11 cellular contexts compared by ENCODE assay signal in the genomic region with DNA sequence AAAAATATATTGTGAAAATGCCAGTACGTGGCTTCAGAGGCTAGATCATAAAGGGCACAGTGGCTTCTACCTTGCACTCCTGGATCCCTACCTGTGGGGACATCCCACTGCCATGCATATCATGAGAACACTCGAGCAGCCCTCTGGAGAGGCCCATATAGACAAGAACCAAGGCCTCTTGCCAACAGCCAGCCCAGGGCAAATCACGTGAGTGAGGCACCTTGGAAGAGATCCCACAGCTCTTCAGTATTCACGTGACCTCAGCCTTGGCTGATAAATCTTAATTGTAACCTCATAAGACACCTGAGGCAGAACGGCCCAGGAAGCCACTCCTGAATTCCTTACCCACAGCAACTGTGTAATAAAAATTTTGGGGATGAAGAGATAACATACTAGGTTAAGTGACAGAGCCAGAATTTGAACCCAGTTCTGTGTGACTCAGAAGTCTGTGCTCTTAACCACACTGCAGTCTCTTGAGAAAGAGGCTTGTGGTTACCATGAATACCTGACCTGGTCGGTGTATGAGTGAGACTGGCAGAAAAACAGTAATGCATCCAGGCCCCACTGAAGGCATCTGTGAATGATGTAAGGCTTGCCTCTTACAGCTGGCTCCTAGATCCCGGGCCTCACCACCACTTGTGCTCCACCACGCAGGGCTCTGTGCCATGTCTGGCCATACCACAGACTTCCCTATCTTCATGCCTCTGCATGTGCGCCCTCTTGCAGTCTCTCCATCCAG. TPM values are rescaled to one million over a fixed set of nuclear protein-coding genes. Genes with fewer than 3 reads are reported as not detected.
DNase-seq lines count a peak whose midpoint lies in the region; ATAC-seq and TF ChIP-seq lines count a peak whose summit lies in the region.
"Had no signal": no experiment of that assay in that cellular context is flagged by ENCODE, and none has a peak within 500 bp of the region (broad histone marks: within the 10 kb centered on the region; RNA-seq: fewer than 3 reads in every experiment).

No MANE protein-coding gene starts in this region.

- ATAC-seq in omental fat pad (ENCODE audit: low FRiP score) (peak; percentile 53), HG02763 (IDR thresholded peaks at IDR 0.05; ENCODE audit: unreplicated experiment) (no peak), HG03432 (IDR thresholded peaks at IDR 0.05; ENCODE audit: unreplicated experiment) (no peak)
- ATAC-seq in activated CD8-positive, alpha-beta T cell treated with anti-CD3 and anti-CD28 coated beads for 36 hours: no peak

- BruUV-seq in A673 (replicated peaks; lab: Mats Ljungman, UMichigan): no TSS peak

- no peaks in the 10 kb centered on the region for H3K9me3 Mint-ChIP-seq in activated CD8-positive, alpha-beta T cell treated with anti-CD3 and anti-CD28 coated beads for 36 hours
- H3K9me3 Mint-ChIP-seq: central memory CD8-positive, alpha-beta T cell had no signal

- intact Hi-C loops in activated CD8-positive, alpha-beta T cell treated with anti-CD3 and anti-CD28 coated beads for 36 hours (cut with micrococcal nuclease): no loop called here
- intact Hi-C loops in A673 (cut with micrococcal nuclease; ENCODE audit: unreplicated experiment): no loop called here

- no peak overlapping the region for H3K27ac ChIP-seq in A673 (ENCODE audit: low read depth, low read length, poor library complexity, severe bottlenecking)

- POLR2A ChIA-PET in activated CD8-positive, alpha-beta T cell treated with anti-CD3 and anti-CD28 coated beads for 36 hours (lab: Charles Lee): no interaction called here
- POLR2A ChIA-PET in A673 (lab: Charles Lee; ENCODE audit: low non-redundant PET): no interaction called here

- no peak overlapping the region for H3K27ac Mint-ChIP-seq in activated CD8-positive, alpha-beta T cell treated with anti-CD3 and anti-CD28 coated beads for 36 hours

- DNase-seq in DMS79 (lab: John Stamatoyannopoulos, UW): peak; percentile 99
- DNase-seq in NCI-H2029 treated with DMSO at 0.1 percent for 48 hours (lab: John Stamatoyannopoulos, UW): peak; percentile 70
- peak; percentile 92 for DNase-seq in epithelial cell of esophagus (ENCODE audit: low read depth)
- DNase-seq in omental fat pad (ENCODE audit: low spot score): no peak
- no peak for DNase-seq in activated CD8-positive, alpha-beta T cell treated with anti-CD3 and anti-CD28 coated beads for 36 hours
- no peak for DNase-seq in A673 (ENCODE audit: low spot score)
- DNase-seq: NCI-H748 treated with DMSO at 0.1 percent for 48 hours; stimulated activated CD4-positive, alpha-beta T cell treated with anti-CD3 and anti-CD28 coated beads, Interleukin-4, amount 100 ng/mL, for 1 hour had no signal

- peak; percentile 2 for TF ChIP-seq CTCF in epithelial cell of esophagus (IDR thresholded peaks at IDR 0.05; ENCODE audit: insufficient read depth, low read depth, low read length, missing control alignments)
- TF ChIP-seq CTCF in omental fat pad (IDR thresholded peaks at IDR 0.05): no peak
- TF ChIP-seq CTCF in activated CD8-positive, alpha-beta T cell treated with anti-CD3 and anti-CD28 coated beads for 36 hours (IDR thresholded peaks at IDR 0.05): no peak
- no peak for TF ChIP-seq CTCF in A673 (conservative IDR thresholded peaks at IDR 0.05; ENCODE audit: low read depth, low read length)

- H3K4me3 ChIP-seq in epithelial cell of esophagus (ENCODE audit: low read length): no peak overlapping the region
- no peak overlapping the region for H3K4me3 ChIP-seq in A673 (ENCODE audit: low read depth, low read length, poor library complexity, severe bottlenecking)

- H3K9me3 ChIP-seq in A673 (ENCODE audit: low read depth, low read length, poor library complexity, severe bottlenecking): no peaks in the 10 kb centered on the region

- peaks cover 100% of the 10 kb centered on the region for H3K36me3 ChIP-seq in A673 (ENCODE audit: insufficient read depth, low read length, poor library complexity, severe bottlenecking)

- no peak overlapping the region for H3K4me3 Mint-ChIP-seq in activated CD8-positive, alpha-beta T cell treated with anti-CD3 and anti-CD28 coated beads for 36 hours
- H3K4me3 Mint-ChIP-seq: central memory CD8-positive, alpha-beta T cell had no signal

- CTCF ChIA-PET in activated CD8-positive, alpha-beta T cell treated with anti-CD3 and anti-CD28 coated beads for 36 hours (lab: Charles Lee): interaction anchor here (1.0 to 1.3 kb wide), 2 partner anchors 30 to 32 kb away, joined by 3 to 4 read pairs; no protein-coding TSS in a partner anchor
- CTCF ChIA-PET in A673 (lab: Charles Lee): no interaction called here

- no peaks in the 10 kb centered on the region for H3K27me3 Mint-ChIP-seq in activated CD8-positive, alpha-beta T cell treated with anti-CD3 and anti-CD28 coated beads for 36 hours
- H3K27me3 Mint-ChIP-seq: central memory CD8-positive, alpha-beta T cell had no signal

- H3K27me3 ChIP-seq in A673 (replicated peaks; ENCODE audit: insufficient read depth, low read depth, low read length, poor library complexity): no peaks in the 10 kb centered on the region

- H3K4me1 Mint-ChIP-seq in activated CD8-positive, alpha-beta T cell treated with anti-CD3 and anti-CD28 coated beads for 36 hours (ENCODE audit: low read depth): no peaks in the 10 kb centered on the region
- H3K4me1 Mint-ChIP-seq: central memory CD8-positive, alpha-beta T cell had no signal

- no peaks in the 10 kb centered on the region for H3K4me1 ChIP-seq in A673 (ENCODE audit: insufficient read depth, low read length, poor library complexity, severe bottlenecking)

- peaks cover 35% of the 10 kb centered on the region for H3K36me3 Mint-ChIP-seq in activated CD8-positive, alpha-beta T cell treated with anti-CD3 and anti-CD28 coated beads for 36 hours (ENCODE audit: low read depth)

RNA-seq across cellular contexts. Expression of gene A3GALT2, which starts 6.9 kb away (rescaled TPM):
- total RNA-seq in omental fat pad: not detected
- not detected for total RNA-seq in activated CD8-positive, alpha-beta T cell treated with anti-CD3 and anti-CD28 coated beads for 36 hours
- 0.39 TPM in 1 of 2 replicates, not detected in the other for total RNA-seq in A673 (2021)

Comparison
In these comparisons a context has a peak if more than half of its experiments do, and no peak if none do; other contexts are left out.
1. DNase-seq: peak in DMS79 (single experiment), NCI-H2029 treated with DMSO at 0.1 percent for 48 hours (single experiment) and epithelial cell of esophagus (single experiment); none in omental fat pad (single experiment), activated CD8-positive, alpha-beta T cell treated with anti-CD3 and anti-CD28 coated beads for 36 hours (single experiment) and A673 (single experiment).